7 cellular contexts compared by ENCODE assay signal in genomic region chr12:57216014-57216891, GRCh38. TPM values are rescaled to one million over a fixed set of nuclear protein-coding genes. Genes with fewer than 3 reads are reported as not detected.
DNase-seq lines count a peak whose midpoint lies in the region; ATAC-seq and TF ChIP-seq lines count a peak whose summit lies in the region.

TSS of gene NXPH4 (plus strand) at chr12:57216794. CDS start at chr12:57216970, 176 bp downstream.

- H3K36me3 Mint-ChIP-seq in activated T-cell treated with anti-CD3 and anti-CD28 coated beads, Interleukin-2, amount 50 U/mL, for 24 hours (ENCODE audit: low read depth): no peaks in the 10 kb centered on the region

- H3K4me3 ChIP-seq in foreskin fibroblast (ENCODE audit: low read depth in 1 of 2, low read length in 2 of 2): peak within 1 kb of the TSS; percentile 51 to 53
- peak within 1 kb of the TSS; percentile 51 to 68 (median 54) for H3K4me3 ChIP-seq in gastrocnemius medialis

- no peaks in the 10 kb centered on the region for H3K9me3 Mint-ChIP-seq in activated T-cell treated with anti-CD3 and anti-CD28 coated beads, Interleukin-2, amount 50 U/mL, for 24 hours

- H3K4me1 ChIP-seq in gastrocnemius medialis: peaks cover 6 to 23% of the 10 kb centered on the region in 2 donors

- no peaks in the 10 kb centered on the region for H3K9me3 ChIP-seq in gastrocnemius medialis

- TF ChIP-seq CTCF in foreskin fibroblast (IDR thresholded peaks at IDR 0.05; ENCODE audit: low read depth, low read length): no peak
- no peak for TF ChIP-seq CTCF in gastrocnemius medialis (IDR thresholded peaks at IDR 0.05 in 4 of 5, conservative IDR thresholded peaks at IDR 0.05 in 1 of 5)

- peaks cover 71% of the 10 kb centered on the region for H3K27me3 Mint-ChIP-seq in activated T-cell treated with anti-CD3 and anti-CD28 coated beads, Interleukin-2, amount 50 U/mL, for 24 hours

- ATAC-seq in GM19023 (IDR thresholded peaks at IDR 0.05; ENCODE audit: unreplicated experiment) (peak; percentile 7), gastrocnemius medialis (no peak), HG03108 (IDR thresholded peaks at IDR 0.05; ENCODE audit: unreplicated experiment) (no peak)

- TF ChIP-seq POLR2A in gastrocnemius medialis (IDR thresholded peaks at IDR 0.05): no peak

- H3K27ac Mint-ChIP-seq in activated T-cell treated with anti-CD3 and anti-CD28 coated beads, Interleukin-2, amount 50 U/mL, for 24 hours: peak within 1 kb of the TSS; percentile 48

- peaks cover 40% of the 10 kb centered on the region for H3K4me1 Mint-ChIP-seq in activated T-cell treated with anti-CD3 and anti-CD28 coated beads, Interleukin-2, amount 50 U/mL, for 24 hours (ENCODE audit: low read depth)

- intact Hi-C loops in gastrocnemius medialis (cut with DNase I; ENCODE audit: low total_unique reads): no loop called here

- in situ Hi-C loops in gastrocnemius medialis (cut with MboI; ENCODE audit: low sequenced_read_pairs in 4 of 4): no loop called here

- DNase-seq in NCI-H1930 (lab: John Stamatoyannopoulos, UW) (peak; percentile 37 to 56), foreskin fibroblast (peak in 1 of 2 donors; percentile 56), gastrocnemius medialis (no peak), NCI-H1694 treated with DMSO at 0.1 percent for 48 hours (lab: John Stamatoyannopoulos, UW) (no peak)
- DNase-seq in activated T-cell treated with anti-CD3 and anti-CD28 coated beads, Interleukin-2, amount 50 U/mL, for 24 hours: peak; percentile 73

- peaks cover 55 to 66% (median 60%) of the 10 kb centered on the region in 3 donors for H3K27me3 ChIP-seq in gastrocnemius medialis

- H3K4me3 Mint-ChIP-seq in activated T-cell treated with anti-CD3 and anti-CD28 coated beads, Interleukin-2, amount 50 U/mL, for 24 hours: peak within 1 kb of the TSS; percentile 73

- no peak within 1 kb of the TSS for H3K27ac ChIP-seq in gastrocnemius medialis

- no peaks in the 10 kb centered on the region for H3K36me3 ChIP-seq in gastrocnemius medialis

RNA-seq across cellular contexts. Expression of gene NXPH4, which starts in this region (rescaled TPM):
- total RNA-seq in gastrocnemius medialis: not detected

Comparison
In these comparisons a context has a peak if more than half of its experiments do, and no peak if none do; other contexts are left out.
1. DNase-seq: peak in NCI-H1930 (2 of 2) and activated T-cell treated with anti-CD3 and anti-CD28 coated beads, Interleukin-2, amount 50 U/mL, for 24 hours (single experiment); none in gastrocnemius medialis (0 of 2) and NCI-H1694 treated with DMSO at 0.1 percent for 48 hours (single experiment).